1 cellular context compared by ENCODE assay signal in the genomic region with DNA sequence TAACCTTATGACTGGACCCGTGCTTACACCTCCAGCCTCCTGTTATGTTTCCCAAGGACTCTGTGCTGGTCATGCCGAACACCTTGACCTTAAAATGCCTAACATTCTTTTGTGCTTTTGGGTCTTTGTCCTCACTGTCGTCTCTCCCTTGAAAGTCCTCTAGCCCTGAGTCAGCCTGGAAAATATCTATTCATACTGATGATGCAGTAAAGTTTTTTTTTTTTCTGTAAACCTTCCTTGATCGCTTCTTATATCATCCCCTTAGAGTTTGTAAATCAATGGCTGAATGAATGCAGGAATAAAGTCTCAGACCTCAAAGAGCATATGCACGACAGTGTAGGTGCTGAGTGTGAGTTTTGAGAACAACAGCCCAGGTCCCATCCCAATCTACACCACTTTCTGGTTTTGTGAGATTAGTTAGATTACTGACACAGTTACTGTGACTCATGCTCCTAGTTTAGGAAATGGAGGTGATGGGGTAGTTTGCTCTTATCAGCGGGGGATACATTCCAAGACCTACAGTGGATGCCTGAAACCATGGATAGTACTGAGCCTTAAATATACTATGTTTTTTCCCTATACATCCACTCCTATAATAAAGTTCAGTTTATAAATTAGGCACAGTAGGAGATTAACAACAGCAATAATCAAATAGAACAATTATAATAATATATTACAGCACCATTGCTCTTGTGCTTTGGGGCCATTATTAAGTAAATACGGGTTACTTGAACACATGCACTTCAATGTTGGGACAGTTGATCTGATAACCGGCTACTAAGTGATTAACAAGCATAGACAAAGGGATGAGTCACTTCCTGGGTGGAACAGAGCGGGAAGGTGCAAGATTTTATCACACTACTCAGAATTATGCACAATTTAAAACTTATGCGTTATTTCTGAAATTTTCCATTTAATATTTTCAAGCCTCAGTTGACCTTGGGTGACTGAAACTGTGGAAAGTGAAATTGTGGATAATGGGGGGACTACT.
TF ChIP-seq lines count a peak whose summit lies in the region.

No MANE protein-coding gene starts in this region.

TF ChIP-seq in K562, 482 proteins besides CTCF, POLR2A, EP300 and RAD21 (continued from another document and continues in another):
- TF ChIP-seq CLOCK (CRISPR knock-in tag; IDR thresholded peaks at IDR 0.05; ENCODE audit: borderline replicate concordance) (no peak), TBP (optimal IDR thresholded peaks at IDR 0.05; ENCODE audit: low read depth, low read length) (no peak), HNRNPL (IDR thresholded peaks at IDR 0.05; ENCODE audit: low read depth, low read length) (no peak), CREB5 (CRISPR knock-in tag; IDR thresholded peaks at IDR 0.05) (no peak), HDGF (IDR thresholded peaks at IDR 0.05) (no peak), POLR3G (IDR thresholded peaks at IDR 0.05; ENCODE audit: extremely low read depth, insufficient read length, insufficient replicate concordance) (no peak), HNRNPK (IDR thresholded peaks at IDR 0.05; ENCODE audit: low read depth, low read length, poor library complexity, severe bottlenecking) (no peak), ZNF79 (CRISPR knock-in tag; IDR thresholded peaks at IDR 0.05; ENCODE audit: low read depth) (no peak), STAG1 (CRISPR knock-in tag; IDR thresholded peaks at IDR 0.05; ENCODE audit: borderline replicate concordance) (no peak), SMARCA5 (IDR thresholded peaks at IDR 0.05) (no peak), HEY1 (CRISPR knock-in tag; IDR thresholded peaks at IDR 0.05; ENCODE audit: borderline replicate concordance) (no peak), NCOA1 (IDR thresholded peaks at IDR 0.05; ENCODE audit: low read depth) (0 out of 2 replicates have a peak, but pooled peaks have one; percentile 15), NELFE (IDR thresholded peaks at IDR 0.05; ENCODE audit: insufficient read depth, insufficient read length) (no peak), RBM14 (IDR thresholded peaks at IDR 0.05; ENCODE audit: borderline replicate concordance, insufficient read depth, low read depth, low read length) (no peak), ZEB2 (IDR thresholded peaks at IDR 0.05) (peak; percentile 80; the same call in 1 of the 2 replicates), KDM1A (IDR thresholded peaks at IDR 0.05) (peak; percentile 63 to 72; a peak in 3 of 4 replicates), CBX5 (IDR thresholded peaks at IDR 0.05; ENCODE audit: borderline replicate concordance, low read depth) (no peak), KLF16 (IDR thresholded peaks at IDR 0.05) (no peak; the same call in 1 of the 2 replicates), STAT5B (CRISPR knock-in tag; IDR thresholded peaks at IDR 0.05) (no peak), ZNF561 (CRISPR knock-in tag; conservative IDR thresholded peaks at IDR 0.05) (0 out of 2 replicates have a peak, but pooled peaks have one; percentile 49), ZNF785 (CRISPR knock-in tag; IDR thresholded peaks at IDR 0.05) (no peak), JUND (IDR thresholded peaks at IDR 0.05; ENCODE audit: borderline replicate concordance, low read depth, low read length) (peak; percentile 97), JUND (tag; IDR thresholded peaks at IDR 0.05; ENCODE audit: borderline replicate concordance, low read depth, low read length) (peak; percentile 93)
- TF ChIP-seq, protein P1, sequence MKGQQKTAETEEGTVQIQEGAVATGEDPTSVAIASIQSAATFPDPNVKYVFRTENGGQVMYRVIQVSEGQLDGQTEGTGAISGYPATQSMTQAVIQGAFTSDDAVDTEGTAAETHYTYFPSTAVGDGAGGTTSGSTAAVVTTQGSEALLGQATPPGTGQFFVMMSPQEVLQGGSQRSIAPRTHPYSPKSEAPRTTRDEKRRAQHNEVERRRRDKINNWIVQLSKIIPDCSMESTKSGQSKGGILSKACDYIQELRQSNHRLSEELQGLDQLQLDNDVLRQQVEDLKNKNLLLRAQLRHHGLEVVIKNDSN (CRISPR knock-in tag; IDR thresholded peaks at IDR 0.05), result no peak
- TF ChIP-seq, protein P2, sequence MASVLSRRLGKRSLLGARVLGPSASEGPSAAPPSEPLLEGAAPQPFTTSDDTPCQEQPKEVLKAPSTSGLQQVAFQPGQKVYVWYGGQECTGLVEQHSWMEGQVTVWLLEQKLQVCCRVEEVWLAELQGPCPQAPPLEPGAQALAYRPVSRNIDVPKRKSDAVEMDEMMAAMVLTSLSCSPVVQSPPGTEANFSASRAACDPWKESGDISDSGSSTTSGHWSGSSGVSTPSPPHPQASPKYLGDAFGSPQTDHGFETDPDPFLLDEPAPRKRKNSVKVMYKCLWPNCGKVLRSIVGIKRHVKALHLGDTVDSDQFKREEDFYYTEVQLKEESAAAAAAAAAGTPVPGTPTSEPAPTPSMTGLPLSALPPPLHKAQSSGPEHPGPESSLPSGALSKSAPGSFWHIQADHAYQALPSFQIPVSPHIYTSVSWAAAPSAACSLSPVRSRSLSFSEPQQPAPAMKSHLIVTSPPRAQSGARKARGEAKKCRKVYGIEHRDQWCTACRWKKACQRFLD (CRISPR knock-in tag; IDR thresholded peaks at IDR 0.05), result peak; percentile 84
- TF ChIP-seq, protein P3, sequence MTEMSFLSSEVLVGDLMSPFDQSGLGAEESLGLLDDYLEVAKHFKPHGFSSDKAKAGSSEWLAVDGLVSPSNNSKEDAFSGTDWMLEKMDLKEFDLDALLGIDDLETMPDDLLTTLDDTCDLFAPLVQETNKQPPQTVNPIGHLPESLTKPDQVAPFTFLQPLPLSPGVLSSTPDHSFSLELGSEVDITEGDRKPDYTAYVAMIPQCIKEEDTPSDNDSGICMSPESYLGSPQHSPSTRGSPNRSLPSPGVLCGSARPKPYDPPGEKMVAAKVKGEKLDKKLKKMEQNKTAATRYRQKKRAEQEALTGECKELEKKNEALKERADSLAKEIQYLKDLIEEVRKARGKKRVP (CRISPR knock-in tag; IDR thresholded peaks at IDR 0.05), result no peak
- TF ChIP-seq, protein P4, sequence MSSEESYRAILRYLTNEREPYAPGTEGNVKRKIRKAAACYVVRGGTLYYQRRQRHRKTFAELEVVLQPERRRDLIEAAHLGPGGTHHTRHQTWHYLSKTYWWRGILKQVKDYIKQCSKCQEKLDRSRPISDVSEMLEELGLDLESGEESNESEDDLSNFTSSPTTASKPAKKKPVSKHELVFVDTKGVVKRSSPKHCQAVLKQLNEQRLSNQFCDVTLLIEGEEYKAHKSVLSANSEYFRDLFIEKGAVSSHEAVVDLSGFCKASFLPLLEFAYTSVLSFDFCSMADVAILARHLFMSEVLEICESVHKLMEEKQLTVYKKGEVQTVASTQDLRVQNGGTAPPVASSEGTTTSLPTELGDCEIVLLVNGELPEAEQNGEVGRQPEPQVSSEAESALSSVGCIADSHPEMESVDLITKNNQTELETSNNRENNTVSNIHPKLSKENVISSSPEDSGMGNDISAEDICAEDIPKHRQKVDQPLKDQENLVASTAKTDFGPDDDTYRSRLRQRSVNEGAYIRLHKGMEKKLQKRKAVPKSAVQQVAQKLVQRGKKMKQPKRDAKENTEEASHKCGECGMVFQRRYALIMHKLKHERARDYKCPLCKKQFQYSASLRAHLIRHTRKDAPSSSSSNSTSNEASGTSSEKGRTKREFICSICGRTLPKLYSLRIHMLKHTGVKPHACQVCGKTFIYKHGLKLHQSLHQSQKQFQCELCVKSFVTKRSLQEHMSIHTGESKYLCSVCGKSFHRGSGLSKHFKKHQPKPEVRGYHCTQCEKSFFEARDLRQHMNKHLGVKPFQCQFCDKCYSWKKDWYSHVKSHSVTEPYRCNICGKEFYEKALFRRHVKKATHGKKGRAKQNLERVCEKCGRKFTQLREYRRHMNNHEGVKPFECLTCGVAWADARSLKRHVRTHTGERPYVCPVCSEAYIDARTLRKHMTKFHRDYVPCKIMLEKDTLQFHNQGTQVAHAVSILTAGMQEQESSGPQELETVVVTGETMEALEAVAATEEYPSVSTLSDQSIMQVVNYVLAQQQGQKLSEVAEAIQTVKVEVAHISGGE (CRISPR knock-in tag; IDR thresholded peaks at IDR 0.05), result peak in 1 of 3 experiments; percentile 53; a peak in 2 of 6 replicates
- TF ChIP-seq, protein P5, sequence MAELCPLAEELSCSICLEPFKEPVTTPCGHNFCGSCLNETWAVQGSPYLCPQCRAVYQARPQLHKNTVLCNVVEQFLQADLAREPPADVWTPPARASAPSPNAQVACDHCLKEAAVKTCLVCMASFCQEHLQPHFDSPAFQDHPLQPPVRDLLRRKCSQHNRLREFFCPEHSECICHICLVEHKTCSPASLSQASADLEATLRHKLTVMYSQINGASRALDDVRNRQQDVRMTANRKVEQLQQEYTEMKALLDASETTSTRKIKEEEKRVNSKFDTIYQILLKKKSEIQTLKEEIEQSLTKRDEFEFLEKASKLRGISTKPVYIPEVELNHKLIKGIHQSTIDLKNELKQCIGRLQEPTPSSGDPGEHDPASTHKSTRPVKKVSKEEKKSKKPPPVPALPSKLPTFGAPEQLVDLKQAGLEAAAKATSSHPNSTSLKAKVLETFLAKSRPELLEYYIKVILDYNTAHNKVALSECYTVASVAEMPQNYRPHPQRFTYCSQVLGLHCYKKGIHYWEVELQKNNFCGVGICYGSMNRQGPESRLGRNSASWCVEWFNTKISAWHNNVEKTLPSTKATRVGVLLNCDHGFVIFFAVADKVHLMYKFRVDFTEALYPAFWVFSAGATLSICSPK (IDR thresholded peaks at IDR 0.05; ENCODE audit: borderline replicate concordance), result no peak
- TF ChIP-seq, protein P6, sequence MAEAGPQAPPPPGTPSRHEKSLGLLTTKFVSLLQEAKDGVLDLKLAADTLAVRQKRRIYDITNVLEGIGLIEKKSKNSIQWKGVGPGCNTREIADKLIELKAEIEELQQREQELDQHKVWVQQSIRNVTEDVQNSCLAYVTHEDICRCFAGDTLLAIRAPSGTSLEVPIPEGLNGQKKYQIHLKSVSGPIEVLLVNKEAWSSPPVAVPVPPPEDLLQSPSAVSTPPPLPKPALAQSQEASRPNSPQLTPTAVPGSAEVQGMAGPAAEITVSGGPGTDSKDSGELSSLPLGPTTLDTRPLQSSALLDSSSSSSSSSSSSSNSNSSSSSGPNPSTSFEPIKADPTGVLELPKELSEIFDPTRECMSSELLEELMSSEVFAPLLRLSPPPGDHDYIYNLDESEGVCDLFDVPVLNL (CRISPR knock-in tag; IDR thresholded peaks at IDR 0.05; ENCODE audit: low read depth), result no peak
